Comparison of ENCODE assay signal across 9 cellular contexts in the genomic region with DNA sequence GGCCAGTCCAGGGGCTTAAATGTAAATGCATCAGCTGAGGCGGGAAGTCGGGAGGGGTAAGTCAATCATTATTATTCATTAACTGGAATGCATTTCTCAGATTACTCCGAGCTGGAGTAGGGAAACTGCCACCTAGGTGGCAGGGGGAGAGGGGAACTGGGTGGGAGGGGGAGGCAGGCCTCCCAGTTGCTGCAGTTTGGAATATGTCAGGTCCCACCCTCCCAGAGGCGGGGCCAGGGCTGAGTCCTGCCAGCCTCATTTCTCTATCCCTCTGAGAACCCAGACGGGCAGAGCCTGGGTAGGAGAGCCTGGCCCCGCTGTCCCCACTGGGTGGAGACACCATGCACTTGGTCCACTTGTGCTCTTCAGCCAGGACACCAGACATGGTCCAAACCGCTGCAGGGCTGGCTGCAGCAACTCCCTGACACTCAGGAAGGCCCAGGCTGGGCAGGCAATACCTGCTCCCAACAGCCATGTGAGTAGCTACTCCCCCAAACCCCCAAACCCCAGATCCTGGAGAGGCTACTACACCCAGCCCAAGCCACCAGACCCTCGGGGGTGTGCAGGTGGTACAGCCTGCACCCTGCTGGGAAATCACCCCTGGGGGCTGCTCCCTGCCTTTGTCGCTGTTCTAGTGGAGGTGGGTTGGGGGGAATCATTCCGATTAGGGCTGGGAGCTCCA. TPM values are rescaled to one million over a fixed set of nuclear protein-coding genes. Genes with fewer than 3 reads are reported as not detected.
DNase-seq lines count a peak whose midpoint lies in the region; FAIRE-seq and TF ChIP-seq lines count a peak whose summit lies in the region.
"Had no signal": no experiment of that assay in that cellular context is flagged by ENCODE, and none has a peak within 500 bp of the region (broad histone marks: within the 10 kb centered on the region; RNA-seq: fewer than 3 reads in every experiment).

A gene with protein sequence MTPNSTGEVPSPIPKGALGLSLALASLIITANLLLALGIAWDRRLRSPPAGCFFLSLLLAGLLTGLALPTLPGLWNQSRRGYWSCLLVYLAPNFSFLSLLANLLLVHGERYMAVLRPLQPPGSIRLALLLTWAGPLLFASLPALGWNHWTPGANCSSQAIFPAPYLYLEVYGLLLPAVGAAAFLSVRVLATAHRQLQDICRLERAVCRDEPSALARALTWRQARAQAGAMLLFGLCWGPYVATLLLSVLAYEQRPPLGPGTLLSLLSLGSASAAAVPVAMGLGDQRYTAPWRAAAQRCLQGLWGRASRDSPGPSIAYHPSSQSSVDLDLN (plus strand): TSS at position 274 of the 682 bp plus-strand sequence. CDS start 1,710 bp downstream, outside the sequence.

- no peak for TF ChIP-seq POLR2A in transverse colon (IDR thresholded peaks at IDR 0.05)

- H3K27ac ChIP-seq in transverse colon = peak within 1 kb of the TSS; percentile 83 to 90 (median 86)

- no peaks in the 10 kb centered on the region for H3K9me3 ChIP-seq in transverse colon

- peaks cover 0 to 8% (median 3%) of the 10 kb centered on the region in 4 donors for H3K36me3 ChIP-seq in transverse colon

- intact Hi-C loops in activated CD4-positive, alpha-beta memory T cell treated with anti-CD3 and anti-CD28 coated beads for 36 hours (cut with micrococcal nuclease) = no loop called here
- intact Hi-C loops in transverse colon (cut with DNase I; ENCODE audit: low total_unique reads) = no loop called here

- H3K27me3 Mint-ChIP-seq in activated CD4-positive, alpha-beta memory T cell treated with anti-CD3 and anti-CD28 coated beads, Interleukin-2, amount 10 ng/mL, durations not matched to agents 7 days and 5 days = no peaks in the 10 kb centered on the region
- no peaks in the 10 kb centered on the region for H3K27me3 Mint-ChIP-seq in activated CD4-positive, alpha-beta memory T cell treated with anti-CD3 and anti-CD28 coated beads for 36 hours
- no peaks in the 10 kb centered on the region for H3K27me3 Mint-ChIP-seq in brain
- H3K27me3 Mint-ChIP-seq in mesothelial cell of epicardium (ENCODE audit: low read depth) = no peaks in the 10 kb centered on the region

- WGBS in transverse colon (ENCODE audit: low coverage in 1 of 2), 2 donors = 50 to 69% methylated on average over 2 to 10 of the region's 10 CpGs

- H3K4me1 ChIP-seq in transverse colon = peaks cover 64 to 77% (median 74%) of the 10 kb centered on the region in 4 donors

- peaks cover 23% of the 10 kb centered on the region for H3K36me3 Mint-ChIP-seq in activated CD4-positive, alpha-beta memory T cell treated with anti-CD3 and anti-CD28 coated beads, Interleukin-2, amount 10 ng/mL, durations not matched to agents 7 days and 5 days (ENCODE audit: low read depth)
- peaks cover 6% of the 10 kb centered on the region for H3K36me3 Mint-ChIP-seq in activated CD4-positive, alpha-beta memory T cell treated with anti-CD3 and anti-CD28 coated beads for 36 hours
- H3K36me3 Mint-ChIP-seq in brain (peaks cover 14% of the 10 kb centered on the region), mesothelial cell of epicardium (peaks cover 8% of the 10 kb centered on the region)

- H3K27ac Mint-ChIP-seq in activated CD4-positive, alpha-beta memory T cell treated with anti-CD3 and anti-CD28 coated beads, Interleukin-2, amount 10 ng/mL, durations not matched to agents 7 days and 5 days = peak within 1 kb of the TSS; percentile 59
- H3K27ac Mint-ChIP-seq in activated CD4-positive, alpha-beta memory T cell treated with anti-CD3 and anti-CD28 coated beads for 36 hours = no peak within 1 kb of the TSS
- H3K27ac Mint-ChIP-seq in brain = peak within 1 kb of the TSS in 4 of 5 experiments; percentile 19 to 85 (median 62)
- H3K27ac Mint-ChIP-seq in mesothelial cell of epicardium = peak within 1 kb of the TSS; percentile 90

- TF ChIP-seq CTCF in brain (conservative IDR thresholded peaks at IDR 0.05) (no peak), mesothelial cell of epicardium (IDR thresholded peaks at IDR 0.05; ENCODE audit: unreplicated experiment) (no peak), transverse colon (IDR thresholded peaks at IDR 0.05) (no peak)

- TF ChIP-seq EP300 in transverse colon (IDR thresholded peaks at IDR 0.05; ENCODE audit: low read depth) = no peak

- no peak for DNase-seq in activated CD4-positive, alpha-beta memory T cell treated with anti-CD3 and anti-CD28 coated beads, Interleukin-2, amount 10 ng/mL, durations not matched to agents 7 days and 5 days
- DNase-seq in activated CD4-positive, alpha-beta memory T cell treated with anti-CD3 and anti-CD28 coated beads for 36 hours = no peak
- DNase-seq in mesothelial cell of epicardium (ENCODE audit: low spot score in 2 of 2, unreplicated experiment in 2 of 2) (no peak), transverse colon (peak; percentile 42), SKM-1 treated with dmso at 0.1 percent for 144 hours (lab: John Stamatoyannopoulos, UW; ENCODE audit: unreplicated experiment) (no peak), frontal cortex (ENCODE audit: low spot score in 2 of 2) (no peak), medulla oblongata (ENCODE audit: extremely low spot score) (no peak)

- no peak within 1 kb of the TSS for H3K4me3 Mint-ChIP-seq in activated CD4-positive, alpha-beta memory T cell treated with anti-CD3 and anti-CD28 coated beads, Interleukin-2, amount 10 ng/mL, durations not matched to agents 7 days and 5 days
- no peak within 1 kb of the TSS for H3K4me3 Mint-ChIP-seq in activated CD4-positive, alpha-beta memory T cell treated with anti-CD3 and anti-CD28 coated beads for 36 hours
- peak within 1 kb of the TSS in 1 of 5 experiments; percentile 38 for H3K4me3 Mint-ChIP-seq in brain
- no peak within 1 kb of the TSS for H3K4me3 Mint-ChIP-seq in mesothelial cell of epicardium

- no peak within 1 kb of the TSS for H3K4me3 ChIP-seq in transverse colon

- H3K4me1 Mint-ChIP-seq in activated CD4-positive, alpha-beta memory T cell treated with anti-CD3 and anti-CD28 coated beads, Interleukin-2, amount 10 ng/mL, durations not matched to agents 7 days and 5 days = peaks cover 42% of the 10 kb centered on the region
- peaks cover 19% of the 10 kb centered on the region for H3K4me1 Mint-ChIP-seq in activated CD4-positive, alpha-beta memory T cell treated with anti-CD3 and anti-CD28 coated beads for 36 hours (ENCODE audit: low read depth)
- H3K4me1 Mint-ChIP-seq in brain (peaks cover 33% of the 10 kb centered on the region), mesothelial cell of epicardium (peaks cover 31% of the 10 kb centered on the region)

- POLR2A ChIA-PET in activated CD4-positive, alpha-beta memory T cell treated with anti-CD3 and anti-CD28 coated beads, Interleukin-2, amount 10 ng/mL, durations not matched to agents 7 days and 5 days (lab: Charles Lee) = interaction anchor here (0.6 to 1.5 kb wide), 3 partner anchors 9 to 512 kb away, joined by 3 to 5 read pairs (median 4); partner anchors contain the start of genes AAMP and PNKD
- POLR2A ChIA-PET in activated CD4-positive, alpha-beta memory T cell treated with anti-CD3 and anti-CD28 coated beads for 36 hours (lab: Charles Lee) = interaction anchor here (1.8 kb wide), 1 partner anchor 8 kb away, joined by 4 read pairs; no protein-coding TSS in a partner anchor

- FAIRE-seq in frontal cortex (lab: Jason Lieb, UNC) = no peak

- H3K27me3 ChIP-seq in transverse colon = no peaks in the 10 kb centered on the region

- in situ Hi-C loops in transverse colon (cut with MboI; ENCODE audit: low pct_ligation_motif_present in 1 of 4, low pct_unique_long_range_greater_than_20kb in 1 of 4, low sequenced_read_pairs in 3 of 4) = no loop called here

- H3K9me3 Mint-ChIP-seq in activated CD4-positive, alpha-beta memory T cell treated with anti-CD3 and anti-CD28 coated beads, Interleukin-2, amount 10 ng/mL, durations not matched to agents 7 days and 5 days = no peaks in the 10 kb centered on the region
- H3K9me3 Mint-ChIP-seq in activated CD4-positive, alpha-beta memory T cell treated with anti-CD3 and anti-CD28 coated beads for 36 hours = no peaks in the 10 kb centered on the region
- H3K9me3 Mint-ChIP-seq in brain (no peaks in the 10 kb centered on the region), mesothelial cell of epicardium (no peaks in the 10 kb centered on the region)

- CTCF ChIA-PET in activated CD4-positive, alpha-beta memory T cell treated with anti-CD3 and anti-CD28 coated beads, Interleukin-2, amount 10 ng/mL, durations not matched to agents 7 days and 5 days (lab: Charles Lee) = interaction anchor here (0.6 kb wide), 1 partner anchor 28 kb away, joined by 3 read pairs; no protein-coding TSS in a partner anchor
- CTCF ChIA-PET in activated CD4-positive, alpha-beta memory T cell treated with anti-CD3 and anti-CD28 coated beads for 36 hours (lab: Charles Lee) = interaction anchor here (1.7 to 1.8 kb wide), 2 partner anchors 10 to 75 kb away, joined by 4 to 5 read pairs; no protein-coding TSS in a partner anchor

RNA-seq across cellular contexts. Expression of the gene that starts here (rescaled TPM):
- under 1 TPM; 0.68 to 0.75 TPM for total RNA-seq in activated CD4-positive, alpha-beta memory T cell treated with anti-CD3 and anti-CD28 coated beads, Interleukin-2, amount 10 ng/mL, durations not matched to agents 7 days and 5 days
- under 1 TPM; 0.14 to 0.19 TPM for total RNA-seq in activated CD4-positive, alpha-beta memory T cell treated with anti-CD3 and anti-CD28 coated beads for 36 hours
- 0.39 TPM for polyA plus RNA-seq in brain (ENCODE audit: insufficient read depth, low read depth, low replicate concordance)
- total RNA-seq in mesothelial cell of epicardium = 0.55 to 0.93 TPM (median 0.78 TPM) in 3 replicates
- total RNA-seq in transverse colon = 1 to 10 TPM in 2 of 4 donors, not detected in 2; 2.5 to 3.0 TPM
- total RNA-seq in frontal cortex = not detected
- polyA plus RNA-seq: BJ had no signal
